Comparison of ENCODE assay signal across 1 cellular context in the genomic region with DNA sequence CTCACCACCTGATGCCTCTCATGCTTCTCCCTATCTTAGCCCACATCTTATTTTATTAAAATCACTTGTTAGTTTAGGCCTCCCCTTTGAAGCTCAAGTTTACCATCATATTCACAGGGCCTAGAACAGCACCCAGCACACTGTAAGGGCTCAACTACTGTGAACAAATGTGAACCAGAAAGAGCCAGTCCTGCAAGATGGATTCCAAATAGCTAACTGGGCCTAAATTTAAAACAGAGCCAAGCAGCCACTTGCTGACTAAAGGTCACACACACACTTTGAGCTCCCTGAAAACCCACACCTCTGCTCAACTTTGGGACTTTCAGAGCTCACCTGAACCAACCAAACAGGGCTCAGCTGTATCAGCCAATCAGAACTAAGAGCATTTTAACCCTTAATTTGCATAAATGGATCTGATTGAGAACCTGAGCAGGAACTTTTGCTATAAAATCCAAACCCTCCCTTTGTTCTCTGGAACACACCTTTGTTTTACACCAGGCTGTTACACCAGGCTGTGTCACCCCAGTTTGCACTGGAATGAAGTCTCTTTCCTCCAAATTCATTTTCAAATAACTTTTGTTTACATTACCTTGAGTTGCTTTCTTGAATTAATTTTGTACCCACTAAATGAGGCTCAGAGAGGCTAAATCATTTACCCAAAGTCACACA.
TF ChIP-seq lines count a peak whose summit lies in the region.

No MANE protein-coding gene starts in this region.

TF ChIP-seq in GM23338, 12 proteins besides CTCF, POLR2A, EP300 and RAD21 (continued from another document):
- TF ChIP-seq, protein P1, sequence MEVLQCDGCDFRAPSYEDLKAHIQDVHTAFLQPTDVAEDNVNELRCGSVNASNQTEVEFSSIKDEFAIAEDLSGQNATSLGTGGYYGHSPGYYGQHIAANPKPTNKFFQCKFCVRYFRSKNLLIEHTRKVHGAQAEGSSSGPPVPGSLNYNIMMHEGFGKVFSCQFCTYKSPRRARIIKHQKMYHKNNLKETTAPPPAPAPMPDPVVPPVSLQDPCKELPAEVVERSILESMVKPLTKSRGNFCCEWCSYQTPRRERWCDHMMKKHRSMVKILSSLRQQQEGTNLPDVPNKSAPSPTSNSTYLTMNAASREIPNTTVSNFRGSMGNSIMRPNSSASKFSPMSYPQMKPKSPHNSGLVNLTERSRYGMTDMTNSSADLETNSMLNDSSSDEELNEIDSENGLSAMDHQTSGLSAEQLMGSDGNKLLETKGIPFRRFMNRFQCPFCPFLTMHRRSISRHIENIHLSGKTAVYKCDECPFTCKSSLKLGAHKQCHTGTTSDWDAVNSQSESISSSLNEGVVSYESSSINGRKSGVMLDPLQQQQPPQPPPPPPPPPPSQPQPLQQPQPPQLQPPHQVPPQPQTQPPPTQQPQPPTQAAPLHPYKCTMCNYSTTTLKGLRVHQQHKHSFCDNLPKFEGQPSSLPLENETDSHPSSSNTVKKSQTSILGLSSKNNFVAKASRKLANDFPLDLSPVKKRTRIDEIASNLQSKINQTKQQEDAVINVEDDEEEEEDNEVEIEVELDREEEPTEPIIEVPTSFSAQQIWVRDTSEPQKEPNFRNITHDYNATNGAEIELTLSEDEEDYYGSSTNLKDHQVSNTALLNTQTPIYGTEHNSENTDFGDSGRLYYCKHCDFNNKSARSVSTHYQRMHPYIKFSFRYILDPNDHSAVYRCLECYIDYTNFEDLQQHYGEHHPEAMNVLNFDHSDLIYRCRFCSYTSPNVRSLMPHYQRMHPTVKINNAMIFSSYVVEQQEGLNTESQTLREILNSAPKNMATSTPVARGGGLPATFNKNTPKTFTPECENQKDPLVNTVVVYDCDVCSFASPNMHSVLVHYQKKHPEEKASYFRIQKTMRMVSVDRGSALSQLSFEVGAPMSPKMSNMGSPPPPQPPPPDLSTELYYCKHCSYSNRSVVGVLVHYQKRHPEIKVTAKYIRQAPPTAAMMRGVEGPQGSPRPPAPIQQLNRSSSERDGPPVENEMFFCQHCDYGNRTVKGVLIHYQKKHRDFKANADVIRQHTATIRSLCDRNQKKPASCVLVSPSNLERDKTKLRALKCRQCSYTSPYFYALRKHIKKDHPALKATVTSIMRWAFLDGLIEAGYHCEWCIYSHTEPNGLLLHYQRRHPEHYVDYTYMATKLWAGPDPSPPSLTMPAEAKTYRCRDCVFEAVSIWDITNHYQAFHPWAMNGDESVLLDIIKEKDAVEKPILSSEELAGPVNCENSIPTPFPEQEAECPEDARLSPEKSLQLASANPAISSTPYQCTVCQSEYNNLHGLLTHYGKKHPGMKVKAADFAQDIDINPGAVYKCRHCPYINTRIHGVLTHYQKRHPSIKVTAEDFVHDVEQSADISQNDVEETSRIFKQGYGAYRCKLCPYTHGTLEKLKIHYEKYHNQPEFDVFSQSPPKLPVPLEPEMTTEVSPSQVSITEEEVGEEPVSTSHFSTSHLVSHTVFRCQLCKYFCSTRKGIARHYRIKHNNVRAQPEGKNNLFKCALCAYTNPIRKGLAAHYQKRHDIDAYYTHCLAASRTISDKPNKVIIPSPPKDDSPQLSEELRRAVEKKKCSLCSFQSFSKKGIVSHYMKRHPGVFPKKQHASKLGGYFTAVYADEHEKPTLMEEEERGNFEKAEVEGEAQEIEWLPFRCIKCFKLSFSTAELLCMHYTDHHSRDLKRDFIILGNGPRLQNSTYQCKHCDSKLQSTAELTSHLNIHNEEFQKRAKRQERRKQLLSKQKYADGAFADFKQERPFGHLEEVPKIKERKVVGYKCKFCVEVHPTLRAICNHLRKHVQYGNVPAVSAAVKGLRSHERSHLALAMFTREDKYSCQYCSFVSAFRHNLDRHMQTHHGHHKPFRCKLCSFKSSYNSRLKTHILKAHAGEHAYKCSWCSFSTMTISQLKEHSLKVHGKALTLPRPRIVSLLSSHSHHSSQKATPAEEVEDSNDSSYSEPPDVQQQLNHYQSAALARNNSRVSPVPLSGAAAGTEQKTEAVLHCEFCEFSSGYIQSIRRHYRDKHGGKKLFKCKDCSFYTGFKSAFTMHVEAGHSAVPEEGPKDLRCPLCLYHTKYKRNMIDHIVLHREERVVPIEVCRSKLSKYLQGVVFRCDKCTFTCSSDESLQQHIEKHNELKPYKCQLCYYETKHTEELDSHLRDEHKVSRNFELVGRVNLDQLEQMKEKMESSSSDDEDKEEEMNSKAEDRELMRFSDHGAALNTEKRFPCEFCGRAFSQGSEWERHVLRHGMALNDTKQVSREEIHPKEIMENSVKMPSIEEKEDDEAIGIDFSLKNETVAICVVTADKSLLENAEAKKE (CRISPR knock-in tag; IDR thresholded peaks at IDR 0.05): no peak
TF ChIP-seq in GM23338: peak in this region for 0.
